1 cellular context compared by ENCODE assay signal in the genomic region with DNA sequence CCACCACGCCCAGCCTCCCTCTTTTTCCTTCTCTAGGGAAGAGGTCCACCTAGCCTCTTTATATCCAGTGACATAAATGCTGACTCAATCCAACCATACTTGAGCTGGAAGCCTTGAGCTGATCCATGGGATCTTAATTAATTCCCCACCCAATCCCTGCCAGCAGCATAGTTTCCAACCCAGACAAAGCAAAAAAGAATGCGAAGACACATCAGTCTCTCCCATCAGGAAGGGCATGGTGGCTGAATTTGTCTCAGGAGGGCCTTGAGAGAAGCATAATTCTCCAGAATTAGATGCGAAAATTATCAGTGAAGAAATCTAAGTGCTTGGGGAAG.
TF ChIP-seq lines count a peak whose summit lies in the region.

No MANE protein-coding gene starts in this region.

TF ChIP-seq in HepG2, 621 proteins besides CTCF, POLR2A, EP300 and RAD21 (continued from another document):
- TF ChIP-seq CAMTA2 (CRISPR knock-in tag; IDR thresholded peaks at IDR 0.05; ENCODE audit: borderline replicate concordance) (no peak), RBAK (CRISPR knock-in tag; IDR thresholded peaks at IDR 0.05) (no peak), ZNF607 (CRISPR knock-in tag; IDR thresholded peaks at IDR 0.05; ENCODE audit: borderline replicate concordance) (no peak), ZNF776 (CRISPR knock-in tag; IDR thresholded peaks at IDR 0.05) (no peak), TP53 (CRISPR knock-in tag; conservative IDR thresholded peaks at IDR 0.05) (no peak), HNRNPUL1 (IDR thresholded peaks at IDR 0.05; ENCODE audit: low read depth, low read length) (no peak), MTA1 (CRISPR knock-in tag; IDR thresholded peaks at IDR 0.05; ENCODE audit: borderline replicate concordance) (0 out of 2 replicates have a peak, but pooled peaks have one; percentile 9), XBP1 (CRISPR knock-in tag; IDR thresholded peaks at IDR 0.05) (no peak)
- TF ChIP-seq, protein P1, sequence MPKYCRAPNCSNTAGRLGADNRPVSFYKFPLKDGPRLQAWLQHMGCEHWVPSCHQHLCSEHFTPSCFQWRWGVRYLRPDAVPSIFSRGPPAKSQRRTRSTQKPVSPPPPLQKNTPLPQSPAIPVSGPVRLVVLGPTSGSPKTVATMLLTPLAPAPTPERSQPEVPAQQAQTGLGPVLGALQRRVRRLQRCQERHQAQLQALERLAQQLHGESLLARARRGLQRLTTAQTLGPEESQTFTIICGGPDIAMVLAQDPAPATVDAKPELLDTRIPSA (CRISPR knock-in tag; IDR thresholded peaks at IDR 0.05; ENCODE audit: borderline replicate concordance): no peak
- TF ChIP-seq, protein P2, sequence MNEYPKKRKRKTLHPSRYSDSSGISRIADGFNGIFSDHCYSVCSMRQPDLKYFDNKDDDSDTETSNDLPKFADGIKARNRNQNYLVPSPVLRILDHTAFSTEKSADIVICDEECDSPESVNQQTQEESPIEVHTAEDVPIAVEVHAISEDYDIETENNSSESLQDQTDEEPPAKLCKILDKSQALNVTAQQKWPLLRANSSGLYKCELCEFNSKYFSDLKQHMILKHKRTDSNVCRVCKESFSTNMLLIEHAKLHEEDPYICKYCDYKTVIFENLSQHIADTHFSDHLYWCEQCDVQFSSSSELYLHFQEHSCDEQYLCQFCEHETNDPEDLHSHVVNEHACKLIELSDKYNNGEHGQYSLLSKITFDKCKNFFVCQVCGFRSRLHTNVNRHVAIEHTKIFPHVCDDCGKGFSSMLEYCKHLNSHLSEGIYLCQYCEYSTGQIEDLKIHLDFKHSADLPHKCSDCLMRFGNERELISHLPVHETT (CRISPR knock-in tag; conservative IDR thresholded peaks at IDR 0.05): no peak
- TF ChIP-seq, protein P3, sequence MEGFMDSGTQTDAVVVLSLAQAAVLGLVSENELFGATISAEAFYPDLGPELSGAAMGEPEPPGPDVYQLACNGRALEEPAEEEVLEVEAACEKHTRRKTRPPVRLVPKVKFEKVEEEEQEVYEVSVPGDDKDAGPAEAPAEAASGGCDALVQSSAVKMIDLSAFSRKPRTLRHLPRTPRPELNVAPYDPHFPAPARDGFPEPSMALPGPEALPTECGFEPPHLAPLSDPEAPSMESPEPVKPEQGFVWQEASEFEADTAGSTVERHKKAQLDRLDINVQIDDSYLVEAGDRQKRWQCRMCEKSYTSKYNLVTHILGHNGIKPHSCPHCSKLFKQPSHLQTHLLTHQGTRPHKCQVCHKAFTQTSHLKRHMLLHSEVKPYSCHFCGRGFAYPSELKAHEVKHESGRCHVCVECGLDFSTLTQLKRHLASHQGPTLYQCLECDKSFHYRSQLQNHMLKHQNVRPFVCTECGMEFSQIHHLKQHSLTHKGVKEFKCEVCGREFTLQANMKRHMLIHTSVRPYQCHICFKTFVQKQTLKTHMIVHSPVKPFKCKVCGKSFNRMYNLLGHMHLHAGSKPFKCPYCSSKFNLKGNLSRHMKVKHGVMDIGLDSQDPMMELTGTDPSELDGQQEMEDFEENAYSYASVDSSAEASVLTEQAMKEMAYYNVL (CRISPR knock-in tag; IDR thresholded peaks at IDR 0.05; ENCODE audit: borderline replicate concordance): no peak
- TF ChIP-seq, protein P4, sequence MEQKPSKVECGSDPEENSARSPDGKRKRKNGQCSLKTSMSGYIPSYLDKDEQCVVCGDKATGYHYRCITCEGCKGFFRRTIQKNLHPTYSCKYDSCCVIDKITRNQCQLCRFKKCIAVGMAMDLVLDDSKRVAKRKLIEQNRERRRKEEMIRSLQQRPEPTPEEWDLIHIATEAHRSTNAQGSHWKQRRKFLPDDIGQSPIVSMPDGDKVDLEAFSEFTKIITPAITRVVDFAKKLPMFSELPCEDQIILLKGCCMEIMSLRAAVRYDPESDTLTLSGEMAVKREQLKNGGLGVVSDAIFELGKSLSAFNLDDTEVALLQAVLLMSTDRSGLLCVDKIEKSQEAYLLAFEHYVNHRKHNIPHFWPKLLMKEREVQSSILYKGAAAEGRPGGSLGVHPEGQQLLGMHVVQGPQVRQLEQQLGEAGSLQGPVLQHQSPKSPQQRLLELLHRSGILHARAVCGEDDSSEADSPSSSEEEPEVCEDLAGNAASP (CRISPR knock-in tag; IDR thresholded peaks at IDR 0.05; ENCODE audit: borderline replicate concordance): no peak
- TF ChIP-seq, protein P5, sequence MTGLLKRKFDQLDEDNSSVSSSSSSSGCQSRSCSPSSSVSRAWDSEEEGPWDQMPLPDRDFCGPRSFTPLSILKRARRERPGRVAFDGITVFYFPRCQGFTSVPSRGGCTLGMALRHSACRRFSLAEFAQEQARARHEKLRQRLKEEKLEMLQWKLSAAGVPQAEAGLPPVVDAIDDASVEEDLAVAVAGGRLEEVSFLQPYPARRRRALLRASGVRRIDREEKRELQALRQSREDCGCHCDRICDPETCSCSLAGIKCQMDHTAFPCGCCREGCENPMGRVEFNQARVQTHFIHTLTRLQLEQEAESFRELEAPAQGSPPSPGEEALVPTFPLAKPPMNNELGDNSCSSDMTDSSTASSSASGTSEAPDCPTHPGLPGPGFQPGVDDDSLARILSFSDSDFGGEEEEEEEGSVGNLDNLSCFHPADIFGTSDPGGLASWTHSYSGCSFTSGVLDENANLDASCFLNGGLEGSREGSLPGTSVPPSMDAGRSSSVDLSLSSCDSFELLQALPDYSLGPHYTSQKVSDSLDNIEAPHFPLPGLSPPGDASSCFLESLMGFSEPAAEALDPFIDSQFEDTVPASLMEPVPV (CRISPR knock-in tag; IDR thresholded peaks at IDR 0.05): no peak
- TF ChIP-seq, protein P6, sequence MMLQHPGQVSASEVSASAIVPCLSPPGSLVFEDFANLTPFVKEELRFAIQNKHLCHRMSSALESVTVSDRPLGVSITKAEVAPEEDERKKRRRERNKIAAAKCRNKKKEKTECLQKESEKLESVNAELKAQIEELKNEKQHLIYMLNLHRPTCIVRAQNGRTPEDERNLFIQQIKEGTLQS (CRISPR knock-in tag; IDR thresholded peaks at IDR 0.05): no peak
- TF ChIP-seq, protein P7, sequence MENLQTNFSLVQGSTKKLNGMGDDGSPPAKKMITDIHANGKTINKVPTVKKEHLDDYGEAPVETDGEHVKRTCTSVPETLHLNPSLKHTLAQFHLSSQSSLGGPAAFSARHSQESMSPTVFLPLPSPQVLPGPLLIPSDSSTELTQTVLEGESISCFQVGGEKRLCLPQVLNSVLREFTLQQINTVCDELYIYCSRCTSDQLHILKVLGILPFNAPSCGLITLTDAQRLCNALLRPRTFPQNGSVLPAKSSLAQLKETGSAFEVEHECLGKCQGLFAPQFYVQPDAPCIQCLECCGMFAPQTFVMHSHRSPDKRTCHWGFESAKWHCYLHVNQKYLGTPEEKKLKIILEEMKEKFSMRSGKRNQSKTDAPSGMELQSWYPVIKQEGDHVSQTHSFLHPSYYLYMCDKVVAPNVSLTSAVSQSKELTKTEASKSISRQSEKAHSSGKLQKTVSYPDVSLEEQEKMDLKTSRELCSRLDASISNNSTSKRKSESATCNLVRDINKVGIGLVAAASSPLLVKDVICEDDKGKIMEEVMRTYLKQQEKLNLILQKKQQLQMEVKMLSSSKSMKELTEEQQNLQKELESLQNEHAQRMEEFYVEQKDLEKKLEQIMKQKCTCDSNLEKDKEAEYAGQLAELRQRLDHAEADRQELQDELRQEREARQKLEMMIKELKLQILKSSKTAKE (CRISPR knock-in tag; IDR thresholded peaks at IDR 0.05; ENCODE audit: borderline replicate concordance): no peak
